In genomic region chr1:161440312-161440894, GRCh38 we compare ENCODE assay signal across 8 cellular contexts.
A peak's percentile ranks its signal among the peaks of the same experiment; 100 is the strongest.
DNase-seq lines count a peak whose midpoint lies in the region; ATAC-seq, FAIRE-seq and TF ChIP-seq lines count a peak whose summit lies in the region.

No MANE protein-coding gene starts in this region.

- BruUV-seq in K562 (replicated peaks; lab: Mats Ljungman, UMichigan), result no TSS peak

- no peaks in the 10 kb centered on the region for H4K20me1 ChIP-seq in K562 (replicated peaks; ENCODE audit: control insufficient read depth, insufficient read depth, low read length)

- in situ Hi-C loops in K562 (cut with MboI), result no loop called here

- TF ChIP-seq CTCF in AG04450 (IDR thresholded peaks at IDR 0.05; ENCODE audit: low read depth, low read length), result peak; percentile 53
- TF ChIP-seq CTCF in K562 (IDR thresholded peaks at IDR 0.05 in 2 of 3, conservative IDR thresholded peaks at IDR 0.05 in 1 of 3; ENCODE audit: insufficient read depth in 2 of 3, low read depth in 1 of 3, low read length in 3 of 3), result peak; percentile 72 to 88 (median 75)

- H3K27me3 ChIP-seq in AG04450 (ENCODE audit: control insufficient read depth, insufficient read depth, low read length), result no peaks in the 10 kb centered on the region
- no peaks in the 10 kb centered on the region for H3K27me3 ChIP-seq in K562 (ENCODE audit: control insufficient read depth in 2 of 2, insufficient read depth in 2 of 2, low read length in 2 of 2)

- H3K79me2 ChIP-seq in K562 (ENCODE audit: control insufficient read depth, insufficient read depth, low read length), result no peaks in the 10 kb centered on the region; the same call in 2 of the 3 replicates

- H3K4me3 ChIP-seq in AG04450 (ENCODE audit: low read depth, low read length) (peak overlapping the region; percentile 58), K562 (peak overlapping the region; percentile 89)

- POLR2A ChIA-PET in AG04450 (lab: Yijun Ruan, JAX), result no interaction called here
- POLR2A ChIA-PET in K562 (lab: Yijun Ruan, JAX), result interaction anchor here (0.6 to 2.4 kb wide), 6 partner anchors 11 to 52 kb away, joined by 3 to 20 read pairs (median 4); no protein-coding TSS in a partner anchor

- peaks cover 4% of the 10 kb centered on the region for H3K9me1 ChIP-seq in K562 (ENCODE audit: control insufficient read depth, insufficient read depth, low read length)

- H2AFZ ChIP-seq in K562 (ENCODE audit: low read depth, low read length), result peak overlapping the region; percentile 98

- H3K4me2 ChIP-seq in K562 (ENCODE audit: insufficient read depth, low read length), result peak overlapping the region; percentile 91

- intact Hi-C loops in K562 (cut with micrococcal nuclease), result loop anchor here (10.0 kb wide), 1 partner anchor 126 kb away; the partner anchor contains the start of gene SDHC

- WGBS in K562 (ENCODE audit: insufficient coverage, low coverage, missing lambda C conversion rate), result 1% methylated on average over 32 of the region's 61 CpGs

- H3K4me1 ChIP-seq in K562 (replicated peaks in 1 of 2; ENCODE audit: control insufficient read depth in 2 of 2, insufficient read depth in 2 of 2, low read length in 2 of 2), result peaks cover 5 to 18% of the 10 kb centered on the region in 2 experiments; a peak in 4 of 5 replicates

- H3K9ac ChIP-seq in K562 (ENCODE audit: insufficient read depth in 1 of 2, low read depth in 2 of 2, low read length in 2 of 2), result peak overlapping the region; percentile 92 to 98

- peak; percentile 8 to 36; a peak in 2 of 4 replicates for TF ChIP-seq RAD21 in K562 (CRISPR knock-in tag; conservative IDR thresholded peaks at IDR 0.05 in 1 of 2, IDR thresholded peaks at IDR 0.05 in 1 of 2)

- DNase-seq in AG04450 (ENCODE audit: low read depth, low spot score) (no peak), K562 (ENCODE audit: extremely low read depth in 1 of 4, low spot score in 3 of 4) (peak; percentile 82 to 89 (median 86)), iris pigment epithelial cell (ENCODE audit: low read depth) (peak; percentile 36), NCI-H446 (lab: John Stamatoyannopoulos, UW) (no peak)
- DNase-seq in stimulated activated CD4-positive, alpha-beta T cell treated with anti-CD3 and anti-CD28 coated beads, Interleukin-2, amount 100 ng/mL, for 24 hours, result peak; percentile 63 to 78

- no peaks in the 10 kb centered on the region for H3K36me3 ChIP-seq in K562 (ENCODE audit: control insufficient read depth, insufficient read depth, low read length)

- CTCF ChIA-PET in AG04450 (lab: Charles Lee), result interaction anchor here (0.6 to 1.4 kb wide), 5 partner anchors 13 to 301 kb away, joined by 3 read pairs; no protein-coding TSS in a partner anchor
- CTCF ChIA-PET in K562 (lab: Yijun Ruan, JAX; ENCODE audit: low intra/inter-chr PET ratio), result no interaction called here

- H3K27ac ChIP-seq in AG04450 (ENCODE audit: low read depth, low read length), result no peak overlapping the region
- peak overlapping the region; percentile 90 for H3K27ac ChIP-seq in K562 (ENCODE audit: extremely low read depth, low read depth, low read length)

- peaks cover 2% of the 10 kb centered on the region; the same call in 1 of the 2 replicates for H3K9me3 ChIP-seq in AG04450 (ENCODE audit: control insufficient read depth, insufficient read depth, low read length)
- H3K9me3 ChIP-seq in K562 (replicated peaks; ENCODE audit: control insufficient read depth, insufficient read depth, low read depth, low read length), result no peaks in the 10 kb centered on the region; the same call in 1 of the 2 replicates

- FAIRE-seq in K562 (lab: Jason Lieb, UNC), result no peak

- TF ChIP-seq EP300 in K562 (IDR thresholded peaks at IDR 0.05; ENCODE audit: low read length), result no peak

- TF ChIP-seq POLR2A in Raji (IDR thresholded peaks at IDR 0.05; ENCODE audit: insufficient read depth, low read depth, low read length) (peak; percentile 46; the same call in 1 of the 2 replicates), K562 (conservative IDR thresholded peaks at IDR 0.05) (peak; percentile 51; the same call in 1 of the 2 replicates)

- ATAC-seq in GM21423 (IDR thresholded peaks at IDR 0.05; ENCODE audit: unreplicated experiment), result peak; percentile 56
- ATAC-seq in K562, result peak; percentile 79
- ATAC-seq in HG03039 (IDR thresholded peaks at IDR 0.05; ENCODE audit: unreplicated experiment), result no peak

TF ChIP-seq in K562, 482 proteins besides CTCF, POLR2A, EP300 and RAD21 (continues in another document):
- 0 out of 2 replicates have a peak, but pooled peaks have one; percentile 29 for TF ChIP-seq KLF16 (IDR thresholded peaks at IDR 0.05)
- peak; percentile 71 for TF ChIP-seq TFAP4 (CRISPR knock-in tag; IDR thresholded peaks at IDR 0.05; ENCODE audit: borderline replicate concordance)
- 0 out of 2 replicates have a peak, but pooled peaks have one; percentile 33 for TF ChIP-seq NR2C2 (CRISPR knock-in tag; IDR thresholded peaks at IDR 0.05)
- peak; percentile 54 for TF ChIP-seq NR2C2 (tag; IDR thresholded peaks at IDR 0.05)
- TF ChIP-seq UBTF (IDR thresholded peaks at IDR 0.05; ENCODE audit: borderline replicate concordance in 1 of 2, low read depth in 2 of 2, low read length in 2 of 2), result peak; percentile 66 to 77; a peak in 3 of 4 replicates

Comparison
In these comparisons a context has a peak if more than half of its experiments do, and no peak if none do; other contexts are left out.
1. DNase-seq: peak in K562 (4 of 4), iris pigment epithelial cell (single experiment) and stimulated activated CD4-positive, alpha-beta T cell treated with anti-CD3 and anti-CD28 coated beads, Interleukin-2, amount 100 ng/mL, for 24 hours (2 of 2); none in AG04450 (single experiment) and NCI-H446 (0 of 2).